In genomic region chr19:45508681-45508930, GRCh38 we compare ENCODE assay signal across 8 cellular contexts. TPM values are rescaled to one million over a fixed set of nuclear protein-coding genes. Genes with fewer than 3 reads are reported as not detected.
DNase-seq lines count a peak whose midpoint lies in the region; ATAC-seq and TF ChIP-seq lines count a peak whose summit lies in the region.

No MANE protein-coding gene starts in this region.

- peak overlapping the region; percentile 83 for H3K4me3 Mint-ChIP-seq in activated CD4-positive, alpha-beta T cell treated with anti-CD3 and anti-CD28 coated beads, Interleukin-2, amount 10 ng/mL, durations not matched to agents 7 days and 5 days
- peak overlapping the region; percentile 89 for H3K4me3 Mint-ChIP-seq in activated naive CD8-positive, alpha-beta T cell treated with anti-CD3 and anti-CD28 coated beads for 36 hours

- CTCF ChIA-PET in activated CD4-positive, alpha-beta T cell treated with anti-CD3 and anti-CD28 coated beads, Interleukin-2, amount 10 ng/mL, durations not matched to agents 7 days and 5 days (lab: Charles Lee): no interaction called here

- peaks cover 11 to 48% of the 10 kb centered on the region in 2 donors for H3K4me1 ChIP-seq in thoracic aorta (ENCODE audit: control insufficient read depth in 1 of 2, low read depth in 2 of 2)

- no peaks in the 10 kb centered on the region for H3K27me3 Mint-ChIP-seq in activated CD4-positive, alpha-beta T cell treated with anti-CD3 and anti-CD28 coated beads, Interleukin-2, amount 10 ng/mL, durations not matched to agents 7 days and 5 days
- no peaks in the 10 kb centered on the region for H3K27me3 Mint-ChIP-seq in activated naive CD8-positive, alpha-beta T cell treated with anti-CD3 and anti-CD28 coated beads for 36 hours

- H3K27ac ChIP-seq in layer of hippocampus (ENCODE audit: low read depth, low read length) (peak overlapping the region; percentile 84), thoracic aorta (peak overlapping the region; percentile 96 to 99)

- H3K4me3 ChIP-seq in thoracic aorta: peak overlapping the region; percentile 95

- H3K27me3 ChIP-seq in layer of hippocampus (ENCODE audit: control insufficient read depth, insufficient read depth, low read length) (no peaks in the 10 kb centered on the region), thoracic aorta (replicated peaks; ENCODE audit: insufficient read depth) (no peaks in the 10 kb centered on the region)

- TF ChIP-seq CTCF in thoracic aorta (IDR thresholded peaks at IDR 0.05): no peak

- H3K27ac Mint-ChIP-seq in activated CD4-positive, alpha-beta T cell treated with anti-CD3 and anti-CD28 coated beads, Interleukin-2, amount 10 ng/mL, durations not matched to agents 7 days and 5 days: peak overlapping the region; percentile 81
- peak overlapping the region; percentile 91 for H3K27ac Mint-ChIP-seq in activated naive CD8-positive, alpha-beta T cell treated with anti-CD3 and anti-CD28 coated beads for 36 hours

- no peaks in the 10 kb centered on the region for H3K9me3 ChIP-seq in thoracic aorta

- no peak for DNase-seq in activated CD4-positive, alpha-beta T cell treated with anti-CD3 and anti-CD28 coated beads, Interleukin-2, amount 10 ng/mL, durations not matched to agents 7 days and 5 days
- no peak for DNase-seq in activated CD4-positive, alpha-beta T cell treated with anti-CD3 and anti-CD28 coated beads for 1 hour
- DNase-seq in activated naive CD8-positive, alpha-beta T cell treated with anti-CD3 and anti-CD28 coated beads for 36 hours: no peak
- DNase-seq in thoracic aorta (ENCODE audit: low spot score): no peak
- no peak for DNase-seq in stimulated activated CD4-positive, alpha-beta T cell treated with anti-CD3 and anti-CD28 coated beads, Interleukin-1b, Interleukin-23, amount 100 ng/mL, for 48 hours

- POLR2A ChIA-PET in activated CD4-positive, alpha-beta T cell treated with anti-CD3 and anti-CD28 coated beads, Interleukin-2, amount 10 ng/mL, durations not matched to agents 7 days and 5 days (lab: Charles Lee): no interaction called here

- no peak for ATAC-seq in thoracic aorta (ENCODE audit: insufficient number of reproducible peaks, low FRiP score, low read depth)
- no peak for ATAC-seq in GM18870 (IDR thresholded peaks at IDR 0.05; ENCODE audit: unreplicated experiment)
- no peak for ATAC-seq in GM19351 (IDR thresholded peaks at IDR 0.05; ENCODE audit: unreplicated experiment)

- peaks cover 9% of the 10 kb centered on the region for H3K36me3 Mint-ChIP-seq in activated CD4-positive, alpha-beta T cell treated with anti-CD3 and anti-CD28 coated beads, Interleukin-2, amount 10 ng/mL, durations not matched to agents 7 days and 5 days (ENCODE audit: low read depth)
- H3K36me3 Mint-ChIP-seq in activated naive CD8-positive, alpha-beta T cell treated with anti-CD3 and anti-CD28 coated beads for 36 hours: peaks cover 6% of the 10 kb centered on the region

- H3K36me3 ChIP-seq in thoracic aorta: no peaks in the 10 kb centered on the region

- peaks cover 59% of the 10 kb centered on the region for H3K4me1 Mint-ChIP-seq in activated CD4-positive, alpha-beta T cell treated with anti-CD3 and anti-CD28 coated beads, Interleukin-2, amount 10 ng/mL, durations not matched to agents 7 days and 5 days
- peaks cover 48% of the 10 kb centered on the region for H3K4me1 Mint-ChIP-seq in activated naive CD8-positive, alpha-beta T cell treated with anti-CD3 and anti-CD28 coated beads for 36 hours

- H3K9me3 Mint-ChIP-seq in activated CD4-positive, alpha-beta T cell treated with anti-CD3 and anti-CD28 coated beads, Interleukin-2, amount 10 ng/mL, durations not matched to agents 7 days and 5 days: no peaks in the 10 kb centered on the region
- no peaks in the 10 kb centered on the region for H3K9me3 Mint-ChIP-seq in activated naive CD8-positive, alpha-beta T cell treated with anti-CD3 and anti-CD28 coated beads for 36 hours

RNA-seq across cellular contexts. Expression of gene VASP, which starts 1.3 kb away (rescaled TPM):
- 100 to 1,000 TPM; 143 to 157 TPM for total RNA-seq in activated CD4-positive, alpha-beta T cell treated with anti-CD3 and anti-CD28 coated beads, Interleukin-2, amount 10 ng/mL, durations not matched to agents 7 days and 5 days
- 100 to 1,000 TPM; 133 to 134 TPM for total RNA-seq in activated naive CD8-positive, alpha-beta T cell treated with anti-CD3 and anti-CD28 coated beads for 36 hours
- 100 to 1,000 TPM; 208 to 287 TPM for total RNA-seq in thoracic aorta

RNA-seq across cellular contexts. Expression of gene PPM1N, which starts 10.4 kb away (rescaled TPM):
- total RNA-seq in activated CD4-positive, alpha-beta T cell treated with anti-CD3 and anti-CD28 coated beads, Interleukin-2, amount 10 ng/mL, durations not matched to agents 7 days and 5 days: 1 to 10 TPM in 1 of 2 experiments, under 1 TPM in 1; 0.82 to 1.1 TPM
- total RNA-seq in activated naive CD8-positive, alpha-beta T cell treated with anti-CD3 and anti-CD28 coated beads for 36 hours: 1 to 10 TPM; 1.4 to 1.9 TPM
- total RNA-seq in thoracic aorta: 1 to 10 TPM; 3.5 to 6.6 TPM

RNA-seq across cellular contexts. Expression of gene RTN2, which starts 11.8 kb away (rescaled TPM):
- 1 to 10 TPM; 1.8 to 2.0 TPM for total RNA-seq in activated CD4-positive, alpha-beta T cell treated with anti-CD3 and anti-CD28 coated beads, Interleukin-2, amount 10 ng/mL, durations not matched to agents 7 days and 5 days
- 1 to 10 TPM; 1.3 to 1.8 TPM for total RNA-seq in activated naive CD8-positive, alpha-beta T cell treated with anti-CD3 and anti-CD28 coated beads for 36 hours
- total RNA-seq in thoracic aorta: 10 to 100 TPM; 16.0 to 22.6 TPM

RNA-seq across cellular contexts. Expression of gene FOSB, which starts 40.8 kb away (rescaled TPM):
- 10 to 100 TPM; 36.0 to 43.9 TPM for total RNA-seq in activated CD4-positive, alpha-beta T cell treated with anti-CD3 and anti-CD28 coated beads, Interleukin-2, amount 10 ng/mL, durations not matched to agents 7 days and 5 days
- 10 to 100 TPM in 1 of 2 experiments, 1 to 10 TPM in 1; 9.7 to 10.5 TPM for total RNA-seq in activated naive CD8-positive, alpha-beta T cell treated with anti-CD3 and anti-CD28 coated beads for 36 hours
- total RNA-seq in thoracic aorta: 100 to 1,000 TPM; 126 to 587 TPM

Comparison
In these comparisons a context has a peak if more than half of its experiments do, and no peak if none do; other contexts are left out.
1. RNA of gene RTN2, which starts 11.8 kb away (total RNA-seq): 16.0 to 22.6 TPM in thoracic aorta; 1.8 to 2.0 TPM in activated CD4-positive, alpha-beta T cell treated with anti-CD3 and anti-CD28 coated beads, Interleukin-2, amount 10 ng/mL, durations not matched to agents 7 days and 5 days and 1.3 to 1.8 TPM in activated naive CD8-positive, alpha-beta T cell treated with anti-CD3 and anti-CD28 coated beads for 36 hours; every median in the first group is over 4 times any median in the second.